In genomic region chr7:107304063-107304462, GRCh38 we compare ENCODE assay signal across 18 cellular contexts.
"Had no signal": no experiment of that assay in that cellular context is flagged by ENCODE, and none has a peak within 500 bp of the region (broad histone marks: within the 10 kb centered on the region; RNA-seq: fewer than 3 reads in every experiment).

No MANE protein-coding gene starts in this region.

- H3K4me1 ChIP-seq: SJCRH30 had no signal

- H3K4me3 ChIP-seq: SJCRH30 had no signal

- DNase-seq: KBM-7, NCI-H1092, NCI-H1105 treated with DMSO at 0.1 percent for 48 hours, NCI-H1417 treated with DMSO at 0.1 percent for 48 hours, NCI-H146, NCI-H1694 treated with DMSO at 0.1 percent for 48 hours, NCI-H1930, NCI-H2081, NCI-H2107, NCI-H2227 treated with DMSO at 0.1 percent for 48 hours, NCI-H524, NCI-H526 treated with DMSO at 0.1 percent for 48 hours, NCI-H748 treated with DMSO at 0.1 percent for 48 hours, RPMI8226, SHP77 treated with DMSO at 0.1 percent for 48 hours, SJCRH30 had no signal

- H3K36me3 ChIP-seq: SJCRH30 had no signal

- ATAC-seq: SK-N-SH treated with all-trans-retinoic acid at 6 μM for 48 hours had no signal

- H3K27me3 ChIP-seq: SJCRH30 had no signal

- H3K27ac ChIP-seq: HL-60, SJCRH30 had no signal

- H3K9me3 ChIP-seq: SJCRH30 had no signal
